ENCODE assay signal across 12 cellular contexts in the genomic region with DNA sequence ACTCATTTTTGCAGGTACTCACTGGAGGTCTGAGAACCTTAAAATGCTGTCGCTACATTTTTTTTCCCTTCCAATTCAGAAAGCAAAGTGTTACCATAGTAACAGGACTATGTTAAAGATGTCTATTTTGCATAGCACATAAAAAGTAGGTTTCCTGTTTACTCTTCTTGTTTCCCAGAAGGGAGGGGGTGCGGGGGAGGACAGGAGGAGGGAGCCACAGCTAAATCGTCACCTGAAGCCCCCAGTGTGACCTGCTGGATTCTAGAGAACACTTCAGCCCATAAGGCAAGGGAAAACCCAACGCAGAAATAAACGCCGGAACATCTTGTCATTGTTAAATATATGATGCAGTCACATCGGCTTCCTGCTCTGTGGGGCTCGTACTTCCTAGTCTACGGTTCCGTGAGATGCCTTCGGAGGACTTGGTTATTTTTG. TPM values are rescaled to one million over a fixed set of nuclear protein-coding genes. Genes with fewer than 3 reads are reported as not detected.
DNase-seq lines count a peak whose midpoint lies in the region; ATAC-seq and TF ChIP-seq lines count a peak whose summit lies in the region.
"Had no signal": no experiment of that assay in that cellular context is flagged by ENCODE, and none has a peak within 500 bp of the region (broad histone marks: within the 10 kb centered on the region; RNA-seq: fewer than 3 reads in every experiment).

No MANE protein-coding gene starts in this region.

- H3K4me3 ChIP-seq in psoas muscle, result no peak overlapping the region

- peak overlapping the region; percentile 72 for H3K4me3 Mint-ChIP-seq in activated CD4-positive, alpha-beta T cell treated with anti-CD3 and anti-CD28 coated beads, Interleukin-2, amount 10 ng/mL, durations not matched to agents 24 days and 14 days
- H3K4me3 Mint-ChIP-seq: type B pancreatic cell had no signal

- 68 to 72% (median 69%) methylated on average over 11 of the region's 11 CpGs for WGBS in psoas muscle, 3 donors

- ATAC-seq in HG02852 (IDR thresholded peaks at IDR 0.05; ENCODE audit: unreplicated experiment) (peak; percentile 28), psoas muscle (no peak)
- ATAC-seq: left colon had no signal

- H3K9me3 Mint-ChIP-seq in activated CD4-positive, alpha-beta T cell treated with anti-CD3 and anti-CD28 coated beads, Interleukin-2, amount 10 ng/mL, durations not matched to agents 24 days and 14 days, result no peaks in the 10 kb centered on the region

- no peaks in the 10 kb centered on the region for H3K27me3 ChIP-seq in psoas muscle (ENCODE audit: insufficient read depth in 3 of 3, low read length in 2 of 3)

- H3K36me3 ChIP-seq in psoas muscle (ENCODE audit: insufficient read depth in 1 of 2, low read depth in 1 of 2), result peaks cover 4 to 37% of the 10 kb centered on the region in 2 donors

- H3K27ac Mint-ChIP-seq in activated CD4-positive, alpha-beta T cell treated with anti-CD3 and anti-CD28 coated beads, Interleukin-2, amount 10 ng/mL, durations not matched to agents 24 days and 14 days, result no peak overlapping the region
- H3K27ac Mint-ChIP-seq: type B pancreatic cell had no signal

- no peaks in the 10 kb centered on the region for H3K36me3 Mint-ChIP-seq in activated CD4-positive, alpha-beta T cell treated with anti-CD3 and anti-CD28 coated beads, Interleukin-2, amount 10 ng/mL, durations not matched to agents 24 days and 14 days (ENCODE audit: low read depth)

- peaks cover 13% of the 10 kb centered on the region for H3K4me1 Mint-ChIP-seq in activated CD4-positive, alpha-beta T cell treated with anti-CD3 and anti-CD28 coated beads, Interleukin-2, amount 10 ng/mL, durations not matched to agents 24 days and 14 days

- H3K4me1 ChIP-seq in psoas muscle, result peaks cover 7% of the 10 kb centered on the region
- H3K4me1 ChIP-seq: parathyroid adenoma had no signal

- no peak for TF ChIP-seq CTCF in psoas muscle (IDR thresholded peaks at IDR 0.05)

- intact Hi-C loops in activated CD4-positive, alpha-beta T cell treated with anti-CD3 and anti-CD28 coated beads, Interleukin-2, amount 10 ng/mL, durations not matched to agents 24 days and 14 days (cut with micrococcal nuclease), result loop anchor here (2.0 kb wide), 1 partner anchor 46 kb away; no protein-coding TSS in a partner anchor
- intact Hi-C loops in psoas muscle (cut with DNase I), result no loop called here

- no peaks in the 10 kb centered on the region for H3K9me3 ChIP-seq in psoas muscle

- H3K27ac ChIP-seq in angular gyrus (ENCODE audit: low read depth, low read length) (peak overlapping the region; percentile 97), psoas muscle (no peak overlapping the region)
- H3K27ac ChIP-seq: parathyroid adenoma had no signal

- DNase-seq in activated CD4-positive, alpha-beta T cell treated with anti-CD3 and anti-CD28 coated beads, Interleukin-2, amount 10 ng/mL, durations not matched to agents 24 days and 14 days, result peak; percentile 74
- no peak for DNase-seq in activated CD4-positive, alpha-beta T cell treated with anti-CD3 and anti-CD28 coated beads, Interleukin-2, amount 50 U/mL, for 1 hour
- DNase-seq in pulmonary artery endothelial cell (ENCODE audit: low read depth, low spot score) (peak; percentile 48), SW480 (ENCODE audit: low spot score) (no peak), psoas muscle (no peak), H4 (ENCODE audit: low spot score) (no peak)
- DNase-seq: left colon, NCI-H1105 treated with DMSO at 0.1 percent for 48 hours had no signal

- H3K27me3 Mint-ChIP-seq in activated CD4-positive, alpha-beta T cell treated with anti-CD3 and anti-CD28 coated beads, Interleukin-2, amount 10 ng/mL, durations not matched to agents 24 days and 14 days, result peaks cover 45% of the 10 kb centered on the region
- H3K27me3 Mint-ChIP-seq: type B pancreatic cell had no signal

RNA-seq across cellular contexts. Expression of gene EFNB2, which starts 44.6 kb away (rescaled TPM):
- total RNA-seq in activated CD4-positive, alpha-beta T cell treated with anti-CD3 and anti-CD28 coated beads, Interleukin-2, amount 10 ng/mL, durations not matched to agents 24 days and 14 days, result 0.24 and 0.30 TPM in 2 replicates
- total RNA-seq in pulmonary artery endothelial cell, result 31.4 and 77.6 TPM in 2 replicates
- total RNA-seq in psoas muscle, result 10 to 100 TPM in 1 of 4 donors, 1 to 10 TPM in 3; 6.6 to 10.8 (median 9.4) TPM
- polyA plus RNA-seq in psoas muscle, result 1 to 10 TPM; 5.8 to 9.2 (median 6.7) TPM
- total RNA-seq in H4 (2014; rRNA removed; shearing (Covaris generic)), result 6.7 and 8.0 TPM in 2 replicates

Comparison
In these comparisons a context has a peak if more than half of its experiments do, and no peak if none do; other contexts are left out.
1. DNase-seq: peak in activated CD4-positive, alpha-beta T cell treated with anti-CD3 and anti-CD28 coated beads, Interleukin-2, amount 10 ng/mL, durations not matched to agents 24 days and 14 days (single experiment) and pulmonary artery endothelial cell (single experiment); none in activated CD4-positive, alpha-beta T cell treated with anti-CD3 and anti-CD28 coated beads, Interleukin-2, amount 50 U/mL, for 1 hour (single experiment), SW480 (single experiment), psoas muscle (0 of 2) and H4 (single experiment).